8 cellular contexts compared by ENCODE assay signal in the genomic region with DNA sequence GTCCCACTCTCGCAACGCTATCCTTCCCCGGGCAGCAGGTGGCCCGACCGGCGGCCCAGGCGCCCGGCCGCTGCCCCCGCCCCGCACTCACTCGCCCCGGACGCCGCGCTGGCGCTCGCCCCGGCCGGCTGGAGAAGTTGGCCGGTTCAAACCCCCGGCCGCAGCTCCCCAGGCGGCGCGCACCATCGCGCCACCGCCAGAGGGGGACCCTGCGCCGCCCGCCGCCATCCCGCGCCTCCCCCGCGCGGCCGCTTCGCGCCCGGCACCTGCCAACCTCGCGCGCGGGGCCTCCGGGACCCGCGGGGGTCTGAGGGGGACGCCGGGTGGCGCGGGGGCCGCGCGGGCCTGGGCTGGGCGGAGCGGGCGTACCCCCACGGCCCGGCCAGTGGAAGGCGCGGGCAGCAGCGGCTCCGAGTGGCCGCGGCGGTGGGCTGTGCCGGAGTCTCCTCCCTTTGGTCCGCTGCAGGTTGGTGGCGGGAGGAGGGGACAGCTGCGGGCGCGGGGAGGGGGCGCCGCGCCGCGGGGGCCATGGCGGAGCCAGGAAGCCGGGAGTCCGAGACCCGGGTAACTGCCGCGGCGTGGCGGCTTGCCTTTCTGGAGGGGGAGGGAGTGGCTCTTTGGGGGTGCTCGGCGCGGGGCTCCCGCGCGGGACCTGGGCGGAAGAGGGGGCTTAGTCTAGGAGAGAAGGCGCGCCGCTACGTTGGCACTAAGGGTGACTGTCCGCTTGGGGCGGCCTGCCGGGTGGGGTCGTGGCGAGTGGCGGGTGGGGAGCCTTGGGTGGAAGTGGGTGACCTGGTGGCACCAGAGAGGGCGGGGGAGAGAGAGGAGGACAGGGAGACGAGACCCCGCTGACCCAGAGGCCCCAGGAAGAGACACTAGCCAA. TPM values are rescaled to one million over a fixed set of nuclear protein-coding genes. Genes with fewer than 3 reads are reported as not detected.
A peak's percentile ranks its signal among the peaks of the same experiment; 100 is the strongest.
DNase-seq lines count a peak whose midpoint lies in the region; ATAC-seq and TF ChIP-seq lines count a peak whose summit lies in the region.

A gene (plus strand): TSS at position 434 of the 883 bp plus-strand sequence. CDS start 95 bp downstream, at position 529.
A gene (minus strand): TSS at position 139 of the 883 bp plus-strand sequence. CDS start 715 bp downstream, outside the sequence.

- H3K4me3 ChIP-seq in mononuclear cell (ENCODE audit: low read length) = peak within 1 kb of the TSS; percentile 63
- H3K4me3 ChIP-seq in stomach = peak within 1 kb of the TSS; percentile 92 to 97 (median 96)

- H3K27ac ChIP-seq in stomach = peak within 1 kb of the TSS; percentile 93 to 97 (median 94)

- WGBS in stomach, 5 donors = 0 to 2% (median 1%) methylated on average over 14 to 106 of the region's 107 CpGs

- TF ChIP-seq POLR2A in erythroblast (IDR thresholded peaks at IDR 0.05; ENCODE audit: low read length) = peak; percentile 65
- TF ChIP-seq POLR2A in stomach (IDR thresholded peaks at IDR 0.05) = peak in 1 of 4 donors; percentile 20

- H3K27me3 ChIP-seq in mononuclear cell (ENCODE audit: insufficient read depth, low read length) (no peaks in the 10 kb centered on the region), stomach (no peaks in the 10 kb centered on the region)

- no peaks in the 10 kb centered on the region for H3K9me3 ChIP-seq in mononuclear cell (ENCODE audit: low read depth, low read length)
- H3K9me3 ChIP-seq in stomach = no peaks in the 10 kb centered on the region

- H3K36me3 ChIP-seq in stomach = peaks cover 0 to 16% (median 12%) of the 10 kb centered on the region in 4 donors

- peaks cover 20% of the 10 kb centered on the region for H3K4me1 ChIP-seq in mononuclear cell (ENCODE audit: insufficient read depth, low read length)
- peaks cover 65 to 86% (median 84%) of the 10 kb centered on the region in 4 donors for H3K4me1 ChIP-seq in stomach

- peak; percentile 65 to 67 for DNase-seq in SHP77 (lab: John Stamatoyannopoulos, UW)
- no peak for DNase-seq in SHP77 treated with DMSO at 0.1 percent for 48 hours (lab: John Stamatoyannopoulos, UW)
- peak; percentile 30 for DNase-seq in NCI-H510A (lab: John Stamatoyannopoulos, UW)
- peak; percentile 70 for DNase-seq in activated CD8-positive, alpha-beta memory T cell treated with anti-CD3 and anti-CD28 coated beads, Interleukin-2, amount 50 U/mL, for 48 hours
- peak; percentile 82 to 85 for DNase-seq in erythroblast (lab: John Stamatoyannopoulos, UW)
- peak; percentile 81 for DNase-seq in stomach

- intact Hi-C loops in stomach (cut with DNase I; ENCODE audit: low total_unique reads) = no loop called here

- TF ChIP-seq EP300 in stomach (IDR thresholded peaks at IDR 0.05) = no peak

- ATAC-seq in HG02885 (IDR thresholded peaks at IDR 0.05; ENCODE audit: poor library complexity, unreplicated experiment) = peak; percentile 80

- peak in 2 of 7 experiments; percentile 6 to 67 for TF ChIP-seq CTCF in stomach (IDR thresholded peaks at IDR 0.05)

RNA-seq across cellular contexts. Expression of the first gene that starts in this region (rescaled TPM):
- total RNA-seq in mononuclear cell (20.7 TPM), stomach (1,000 to 10,000 TPM in 1 of 5 donors, 100 to 1,000 TPM in 2, 10 to 100 TPM in 2; 48.3 to 1,943 (median 152) TPM)
- polyA plus RNA-seq in stomach = 100 to 1,000 TPM; 123 to 178 (median 172) TPM

RNA-seq across cellular contexts. Expression of the second gene that starts in this region (rescaled TPM):
- total RNA-seq in mononuclear cell = 6.7 TPM
- 100 to 1,000 TPM in 1 of 5 donors, 10 to 100 TPM in 4; 51.8 to 709 (median 91.4) TPM for total RNA-seq in stomach
- 100 to 1,000 TPM in 2 of 3 donors, 10 to 100 TPM in 1; 87.1 to 377 (median 103) TPM for polyA plus RNA-seq in stomach
